ENCODE assay signal across 8 cellular contexts in genomic region chr3:186782542-186783069, GRCh38. TPM values are rescaled to one million over a fixed set of nuclear protein-coding genes. Genes with fewer than 3 reads are reported as not detected.
DNase-seq lines count a peak whose midpoint lies in the region; ATAC-seq and TF ChIP-seq lines count a peak whose summit lies in the region.

No MANE protein-coding gene starts in this region.

- peak; percentile 27 for ATAC-seq in GM19455 (IDR thresholded peaks at IDR 0.05; ENCODE audit: unreplicated experiment)
- ATAC-seq in body of pancreas = peak; percentile 5
- ATAC-seq in left lobe of liver = peak; percentile 21
- ATAC-seq in thoracic aorta (ENCODE audit: insufficient number of reproducible peaks, low FRiP score, low read depth) = no peak
- ATAC-seq in HG03139 (IDR thresholded peaks at IDR 0.05; ENCODE audit: unreplicated experiment) = no peak

- peaks cover 36% of the 10 kb centered on the region for H3K36me3 ChIP-seq in BLaER1
- peaks cover 42% of the 10 kb centered on the region for H3K36me3 ChIP-seq in MG63
- peaks cover 12 to 20% of the 10 kb centered on the region in 2 donors for H3K36me3 ChIP-seq in body of pancreas (replicated peaks in 1 of 2; ENCODE audit: insufficient read depth in 1 of 2, low read depth in 2 of 2)
- peaks cover 35% of the 10 kb centered on the region for H3K36me3 ChIP-seq in thoracic aorta

- H3K27me3 ChIP-seq in BLaER1 (no peaks in the 10 kb centered on the region), MG63 (no peaks in the 10 kb centered on the region), body of pancreas (no peaks in the 10 kb centered on the region), thoracic aorta (replicated peaks; ENCODE audit: insufficient read depth) (no peaks in the 10 kb centered on the region)

- intact Hi-C loops in body of pancreas (cut with DNase I) = no loop called here

- H3K9ac ChIP-seq in BLaER1 = peak overlapping the region; percentile 100

- TF ChIP-seq CTCF in body of pancreas (IDR thresholded peaks at IDR 0.05) (no peak), thoracic aorta (IDR thresholded peaks at IDR 0.05) (no peak)

- 2 to 3% methylated on average over 22 of the region's 22 CpGs for WGBS in body of pancreas, 2 donors

- H3K4me2 ChIP-seq in BLaER1 = peak overlapping the region; percentile 90

- H3K4me3 ChIP-seq in BLaER1 (peak overlapping the region; percentile 89), MG63 (peak overlapping the region; percentile 97), body of pancreas (peak overlapping the region; percentile 66 to 91), thoracic aorta (peak overlapping the region; percentile 99)

- peaks cover 37% of the 10 kb centered on the region for H3K4me1 ChIP-seq in BLaER1
- H3K4me1 ChIP-seq in body of pancreas = peaks cover 34% of the 10 kb centered on the region
- H3K4me1 ChIP-seq in thoracic aorta (ENCODE audit: control insufficient read depth in 1 of 2, low read depth in 2 of 2) = peaks cover 27 to 32% of the 10 kb centered on the region in 2 donors

- no peak for DNase-seq in MG63
- no peak for DNase-seq in body of pancreas
- no peak for DNase-seq in left lobe of liver (ENCODE audit: low spot score)
- DNase-seq in thoracic aorta (ENCODE audit: low spot score) = no peak
- DNase-seq in SK-N-DZ (ENCODE audit: low spot score) = no peak

- H4K20me1 ChIP-seq in BLaER1 = peaks cover 40% of the 10 kb centered on the region

- H3K9me3 ChIP-seq in BLaER1 (no peaks in the 10 kb centered on the region), MG63 (no peaks in the 10 kb centered on the region), body of pancreas (no peaks in the 10 kb centered on the region), thoracic aorta (no peaks in the 10 kb centered on the region)

- H3K27ac ChIP-seq in BLaER1 = peak overlapping the region; percentile 100
- H3K27ac ChIP-seq in body of pancreas = peak overlapping the region; percentile 95 to 97 (median 96)
- H3K27ac ChIP-seq in thoracic aorta = peak overlapping the region; percentile 99

- TF ChIP-seq POLR2A in body of pancreas (IDR thresholded peaks at IDR 0.05) = no peak

RNA-seq across cellular contexts. Expression of gene EIF4A2, which starts 0.8 kb away (rescaled TPM):
- 340 and 530 TPM in 2 replicates for total RNA-seq in MG63 (2014; rRNA removed; shearing (Covaris generic); ENCODE audit: low replicate concordance)
- total RNA-seq in body of pancreas = 100 to 1,000 TPM; 222 to 424 TPM
- 143 TPM for total RNA-seq in left lobe of liver
- total RNA-seq in thoracic aorta = 100 to 1,000 TPM; 297 to 360 TPM
- polyA plus RNA-seq in SK-N-DZ (2014; cell fraction: cytosol; rRNA removed) = 698 and 722 TPM in 2 replicates
- 1,380 and 1,503 TPM in 2 replicates for polyA plus RNA-seq in SK-N-DZ (2014; cell fraction: nucleus; rRNA removed)

RNA-seq across cellular contexts. Expression of gene RFC4, which starts 23.7 kb away (rescaled TPM):
- 51.6 and 65.3 TPM in 2 replicates for total RNA-seq in MG63 (2014; rRNA removed; shearing (Covaris generic); ENCODE audit: low replicate concordance)
- total RNA-seq in body of pancreas (10 to 100 TPM in 1 of 2 donors, 1 to 10 TPM in 1; 6.6 to 14.5 TPM), left lobe of liver (7.1 TPM), thoracic aorta (10 to 100 TPM in 1 of 2 donors, 1 to 10 TPM in 1; 4.7 to 20.4 TPM)
- 215 and 256 TPM in 2 replicates for polyA plus RNA-seq in SK-N-DZ (2014; cell fraction: cytosol; rRNA removed)
- 497 and 586 TPM in 2 replicates for polyA plus RNA-seq in SK-N-DZ (2014; cell fraction: nucleus; rRNA removed)

RNA-seq across cellular contexts. Expression of gene ADIPOQ, which starts 59.9 kb away (rescaled TPM):
- not detected in 2 replicates for total RNA-seq in MG63 (2014; rRNA removed; shearing (Covaris generic); ENCODE audit: low replicate concordance)
- total RNA-seq in body of pancreas (100 to 1,000 TPM in 1 of 2 donors, 10 to 100 TPM in 1; 10.9 to 188 TPM), left lobe of liver (not detected), thoracic aorta (1 to 10 TPM; 6.8 to 8.8 TPM)
- 0.06 TPM in 1 of 2 replicates, not detected in the other for polyA plus RNA-seq in SK-N-DZ (2014; cell fraction: cytosol; rRNA removed)
- polyA plus RNA-seq in SK-N-DZ (2014; cell fraction: nucleus; rRNA removed) = not detected in 2 replicates

Comparison
In these comparisons a context has a peak if more than half of its experiments do, and no peak if none do; other contexts are left out.
1. ATAC-seq: peak in GM19455 (single experiment), body of pancreas (single experiment) and left lobe of liver (single experiment); none in thoracic aorta (single experiment) and HG03139 (single experiment).
2. Peak in every context shown above with its lines, with median percentiles within 50 percentile points of each other: H3K27ac ChIP-seq and H3K4me3 ChIP-seq.